In the genomic region with DNA sequence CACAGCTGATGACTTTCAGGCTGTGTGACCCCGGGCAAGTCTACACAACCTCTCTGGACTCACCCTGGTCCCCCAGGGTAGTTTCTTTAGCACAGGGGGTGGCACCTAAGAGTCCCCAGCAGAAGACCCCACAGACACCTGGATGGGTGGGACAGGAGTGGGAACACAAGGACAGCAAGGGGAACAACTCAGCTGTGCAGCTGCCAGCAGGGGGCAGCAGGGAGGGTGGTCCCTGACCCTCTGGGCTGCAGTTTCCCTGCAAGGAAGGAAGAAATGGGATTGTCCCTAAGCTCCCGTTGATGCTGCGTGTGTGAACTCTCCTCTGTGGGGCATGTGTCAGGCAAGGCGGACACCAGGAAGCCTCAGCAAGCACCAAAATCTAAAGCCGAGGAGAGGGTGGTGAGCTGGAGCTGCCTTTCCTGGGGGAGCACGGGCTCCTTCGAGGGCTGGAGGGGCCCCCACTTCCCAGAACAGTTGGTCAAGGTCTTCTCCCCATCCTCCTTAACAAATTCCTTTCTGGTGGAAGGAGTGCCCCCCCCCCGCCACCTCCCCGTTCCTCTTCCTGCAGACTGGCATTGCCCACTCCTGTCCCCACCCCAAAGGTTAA, we compare ENCODE assay signal across 9 cellular contexts. TPM values are rescaled to one million over a fixed set of nuclear protein-coding genes. Genes with fewer than 3 reads are reported as not detected.
DNase-seq lines count a peak whose midpoint lies in the region; ATAC-seq and TF ChIP-seq lines count a peak whose summit lies in the region.
"Had no signal": no experiment of that assay in that cellular context is flagged by ENCODE, and none has a peak within 500 bp of the region (broad histone marks: within the 10 kb centered on the region; RNA-seq: fewer than 3 reads in every experiment).

No MANE protein-coding gene starts in this region.

- peaks cover 4% of the 10 kb centered on the region for H3K9me3 Mint-ChIP-seq in activated T-cell treated with anti-CD3 and anti-CD28 coated beads, Interleukin-2, amount 50 U/mL, for 4 hours

- no peaks in the 10 kb centered on the region for H3K4me1 Mint-ChIP-seq in activated T-cell treated with anti-CD3 and anti-CD28 coated beads, Interleukin-2, amount 50 U/mL, for 4 hours (ENCODE audit: low read depth)

- no peak overlapping the region for H3K27ac ChIP-seq in OCI-LY1 (ENCODE audit: low read depth, low read length, poor library complexity, severe bottlenecking)
- H3K27ac ChIP-seq: ovary had no signal

- H3K9ac ChIP-seq in OCI-LY1 (ENCODE audit: low read length) = no peak overlapping the region

- TF ChIP-seq CTCF in OCI-LY1 (IDR thresholded peaks at IDR 0.05; ENCODE audit: low read length) (peak; percentile 84), epithelial cell of proximal tubule (conservative IDR thresholded peaks at IDR 0.05; ENCODE audit: low read depth, low read length) (peak; percentile 71)

- H3K9me3 ChIP-seq in OCI-LY1 (ENCODE audit: low read length) = no peaks in the 10 kb centered on the region
- H3K9me3 ChIP-seq: ovary had no signal

- H3K27me3 Mint-ChIP-seq in activated T-cell treated with anti-CD3 and anti-CD28 coated beads, Interleukin-2, amount 50 U/mL, for 4 hours (ENCODE audit: low read depth) = peaks cover 23% of the 10 kb centered on the region

- no peak for ATAC-seq in activated T-cell treated with anti-CD3 and anti-CD28 coated beads, Interleukin-2, amount 50 U/mL, for 4 hours
- no peak for ATAC-seq in HG02852 (IDR thresholded peaks at IDR 0.05; ENCODE audit: unreplicated experiment)
- ATAC-seq in HG03139 (IDR thresholded peaks at IDR 0.05; ENCODE audit: unreplicated experiment) = no peak

- H3K4me1 ChIP-seq in OCI-LY1 (ENCODE audit: insufficient read depth, low read length, severe bottlenecking) = no peaks in the 10 kb centered on the region

- H3K4me3 ChIP-seq in OCI-LY1 (ENCODE audit: low read depth, low read length, poor library complexity, severe bottlenecking) = no peak overlapping the region
- no peak overlapping the region for H3K4me3 ChIP-seq in epithelial cell of proximal tubule (ENCODE audit: low read depth, low read length)
- H3K4me3 ChIP-seq: ovary had no signal

- no peaks in the 10 kb centered on the region for H3F3A ChIP-seq in OCI-LY1 (ENCODE audit: insufficient read depth, low read length)

- no peaks in the 10 kb centered on the region for H3K9me2 ChIP-seq in OCI-LY1 (ENCODE audit: low read depth, low read length)

- H3K79me2 ChIP-seq in OCI-LY1 (ENCODE audit: insufficient read depth, low read length) = no peaks in the 10 kb centered on the region

- H3K27me3 ChIP-seq in OCI-LY1 (ENCODE audit: insufficient read depth, low read length) = no peaks in the 10 kb centered on the region
- H3K27me3 ChIP-seq: ovary had no signal

- H3K4me3 Mint-ChIP-seq in activated T-cell treated with anti-CD3 and anti-CD28 coated beads, Interleukin-2, amount 50 U/mL, for 4 hours = no peak overlapping the region

- no peak overlapping the region for H2AFZ ChIP-seq in OCI-LY1 (ENCODE audit: low read length)

- no peaks in the 10 kb centered on the region for H4K20me1 ChIP-seq in OCI-LY1 (ENCODE audit: insufficient read depth, low read length)

- H3K36me3 Mint-ChIP-seq in activated T-cell treated with anti-CD3 and anti-CD28 coated beads, Interleukin-2, amount 50 U/mL, for 4 hours (ENCODE audit: insufficient read depth) = no peaks in the 10 kb centered on the region

- no peaks in the 10 kb centered on the region for H3K36me3 ChIP-seq in OCI-LY1 (ENCODE audit: insufficient read depth, low read length)
- H3K36me3 ChIP-seq: ovary had no signal

- DNase-seq in activated T-cell treated with anti-CD3 and anti-CD28 coated beads for 1 hour (ENCODE audit: low read depth) (peak; percentile 8), epithelial cell of proximal tubule (ENCODE audit: low read depth) (no peak), HK-2 (ENCODE audit: unreplicated experiment) (no peak)
- no peak for DNase-seq in activated T-cell treated with anti-CD3 and anti-CD28 coated beads, Interleukin-2, amount 50 U/mL, for 4 hours
- peak; percentile 30 for DNase-seq in stimulated activated CD4-positive, alpha-beta T cell treated with anti-CD3 and anti-CD28 coated beads, Interleukin-4, amount 100 ng/mL, for 1 hour

- no peak overlapping the region for H3K4me2 ChIP-seq in OCI-LY1 (ENCODE audit: low read length)

RNA-seq across cellular contexts. Expression of a gene that starts 24.1 kb away (rescaled TPM):
- under 1 TPM in 1 of 3 donors, not detected in 2; 0.13 TPM for total RNA-seq in activated T-cell treated with anti-CD3 and anti-CD28 coated beads, Interleukin-2, amount 50 U/mL, for 4 hours
- 0.63 and 1.2 TPM in 2 replicates for total RNA-seq in epithelial cell of proximal tubule

Comparison
In these comparisons a context has a peak if more than half of its experiments do, and no peak if none do; other contexts are left out.
1. DNase-seq: peak in activated T-cell treated with anti-CD3 and anti-CD28 coated beads for 1 hour (single experiment) and stimulated activated CD4-positive, alpha-beta T cell treated with anti-CD3 and anti-CD28 coated beads, Interleukin-4, amount 100 ng/mL, for 1 hour (single experiment); none in activated T-cell treated with anti-CD3 and anti-CD28 coated beads, Interleukin-2, amount 50 U/mL, for 4 hours (single experiment), epithelial cell of proximal tubule (single experiment) and HK-2 (single experiment).